Comparison of ENCODE assay signal across 1 cellular context in the genomic region with DNA sequence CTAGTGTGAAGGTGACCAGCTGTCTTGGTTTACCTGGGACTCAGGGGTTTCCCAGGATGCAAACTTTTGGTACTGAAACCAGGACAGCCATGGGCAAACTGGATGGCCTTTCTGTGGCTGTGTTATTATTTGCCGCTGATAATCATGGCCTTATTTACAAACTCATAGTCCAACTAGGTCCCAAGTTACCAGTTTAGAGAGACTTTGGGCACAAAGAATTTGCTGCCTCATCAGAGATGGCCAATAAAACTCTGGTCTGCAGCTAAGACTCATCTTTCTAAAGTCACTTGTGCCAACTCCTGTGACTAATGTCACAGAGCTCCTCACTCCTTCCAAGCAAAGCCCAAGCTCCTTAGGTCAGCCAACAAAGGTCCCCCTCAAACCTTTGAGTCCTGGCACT.
TF ChIP-seq lines count a peak whose summit lies in the region.

No MANE protein-coding gene starts in this region.

TF ChIP-seq in SK-N-SH treated with all-trans-retinoic acid at 6 μM for 48 hours, 23 proteins besides CTCF, POLR2A, EP300 and RAD21 (continued from another document):
- TF ChIP-seq PPARA (CRISPR knock-in tag; IDR thresholded peaks at IDR 0.05; ENCODE audit: borderline replicate concordance) (no peak), CSDC2 (CRISPR knock-in tag; IDR thresholded peaks at IDR 0.05) (no peak), TOX (CRISPR knock-in tag; IDR thresholded peaks at IDR 0.05; ENCODE audit: borderline replicate concordance) (no peak)
